In the genomic region with DNA sequence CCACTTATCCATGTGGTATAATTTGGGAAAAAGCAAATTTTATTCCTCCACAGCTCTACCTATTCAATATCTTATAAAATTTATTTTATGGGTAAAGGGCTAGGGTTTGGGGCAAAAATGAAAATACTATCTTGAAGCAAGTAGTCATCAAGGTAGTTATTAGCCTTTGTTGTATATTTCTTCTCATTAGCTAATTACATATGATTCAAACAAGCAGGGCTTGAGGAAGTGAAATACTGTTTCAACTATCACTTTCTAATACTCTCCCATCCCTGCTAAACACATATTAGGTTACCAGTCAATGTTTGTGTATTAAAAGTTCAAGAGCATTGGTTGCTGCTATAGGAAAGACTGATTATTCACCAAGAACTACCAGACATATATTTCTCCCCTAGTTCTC, we compare ENCODE assay signal across 29 cellular contexts.
DNase-seq lines count a peak whose midpoint lies in the region; ATAC-seq, FAIRE-seq and TF ChIP-seq lines count a peak whose summit lies in the region.
"Had no signal": no experiment of that assay in that cellular context is flagged by ENCODE, and none has a peak within 500 bp of the region (broad histone marks: within the 10 kb centered on the region; RNA-seq: fewer than 3 reads in every experiment).

No MANE protein-coding gene starts in this region.

- no peaks in the 10 kb centered on the region for H3K27me3 ChIP-seq in GM12878 (replicated peaks in 1 of 2; ENCODE audit: control insufficient read depth in 2 of 2, insufficient read depth in 2 of 2, low read length in 1 of 2)
- H3K27me3 ChIP-seq: BE2C; BLaER1; BLaER1 treated with 17β-estradiol and CSF1 and Interleukin-3, amounts not matched to agents 10 nM and 100 nM had no signal

- POLR2A ChIA-PET in GM12878 (lab: Charles Lee), result no interaction called here

- TF ChIP-seq RAD21 in GM12878 (IDR thresholded peaks at IDR 0.05; ENCODE audit: insufficient read depth, low read depth, low read length), result no peak

- H4K20me1 ChIP-seq in GM12878 (ENCODE audit: control insufficient read depth, insufficient read depth), result no peaks in the 10 kb centered on the region
- H4K20me1 ChIP-seq: BLaER1; BLaER1 treated with 17β-estradiol and CSF1 and Interleukin-3, amounts not matched to agents 10 nM and 100 nM had no signal

- BruUV-seq in GM12878 (replicated peaks; lab: Mats Ljungman, UMichigan), result no TSS peak

- TF ChIP-seq POLR2A in GM12878 (IDR thresholded peaks at IDR 0.05; ENCODE audit: low read depth, low read length), result no peak

- intact Hi-C loops in GM12878 (cut with micrococcal nuclease; ENCODE audit: unreplicated experiment), result no loop called here

- H3K4me2 ChIP-seq in GM12878 (ENCODE audit: control insufficient read depth, insufficient read depth), result no peak overlapping the region
- H3K4me2 ChIP-seq: A549; BLaER1; BLaER1 treated with 17β-estradiol and CSF1 and Interleukin-3, amounts not matched to agents 10 nM and 100 nM had no signal

- peak; percentile 79 for ATAC-seq in GM12878
- ATAC-seq: A549; CD8-positive, alpha-beta T cell had no signal

- peak in 1 of 2 experiments; percentile 37; a peak in 1 of 4 replicates for TF ChIP-seq EP300 in GM12878 (IDR thresholded peaks at IDR 0.05; ENCODE audit: borderline replicate concordance in 1 of 2, control insufficient read depth in 1 of 2, low read depth in 2 of 2, low read length in 2 of 2)

- SMC1A ChIA-PET in GM12878 (lab: Charles Lee; ENCODE audit: uncharacterized antibody, unreplicated experiment), result no interaction called here

- no peaks in the 10 kb centered on the region for H3K4me1 ChIP-seq in GM12878 (ENCODE audit: control insufficient read depth, insufficient read depth, low read length)
- H3K4me1 ChIP-seq: BE2C; BLaER1; BLaER1 treated with 17β-estradiol and CSF1 and Interleukin-3, amounts not matched to agents 10 nM and 100 nM; Caco-2 had no signal

- no peak for DNase-seq in GM12878 (ENCODE audit: low read depth, low spot score)
- no peak for DNase-seq in HuH-7 (ENCODE audit: low spot score)
- DNase-seq: 8988T; ACHN; AML-193; BE2C; C1 segment of cervical spinal cord; Caco-2; Calu3; CD4-positive, alpha-beta memory T cell; CD4-positive, alpha-beta T cell; CD4-positive, CD25-positive, alpha-beta regulatory T cell; CD8-positive, alpha-beta memory T cell; CD8-positive, alpha-beta T cell; COR-L47; DMS 273 treated with DMSO at 0.1 percent for 48 hours; DMS153; DMS53; DMS79; DMS79 treated with DMSO at 0.1 percent for 48 hours; DND-41; EL had no signal

- RAD21 ChIA-PET in GM12878 (lab: Charles Lee; ENCODE audit: unreplicated experiment), result no interaction called here

- no peaks in the 10 kb centered on the region for H3K9me3 ChIP-seq in GM12878 (replicated peaks; ENCODE audit: control insufficient read depth, insufficient read depth, low read length)
- H3K9me3 ChIP-seq: BE2C; BLaER1; BLaER1 treated with 17β-estradiol and CSF1 and Interleukin-3, amounts not matched to agents 10 nM and 100 nM; Caco-2 had no signal

- no peak overlapping the region for H3K9ac ChIP-seq in GM12878 (ENCODE audit: control insufficient read depth, insufficient read depth, low read length)
- H3K9ac ChIP-seq: BLaER1; BLaER1 treated with 17β-estradiol and CSF1 and Interleukin-3, amounts not matched to agents 10 nM and 100 nM had no signal

- no peak for FAIRE-seq in GM12878 (lab: Jason Lieb, UNC)
- FAIRE-seq: A204.1, D721Med had no signal

- H2AFZ ChIP-seq in GM12878 (ENCODE audit: control insufficient read depth, low read depth, low read length), result no peak overlapping the region

- in situ Hi-C loops in GM12878 (cut with MboI), result no loop called here

- no peak for TF ChIP-seq CTCF in GM12878 (IDR thresholded peaks at IDR 0.05 in 2 of 3, conservative IDR thresholded peaks at IDR 0.05 in 1 of 3; ENCODE audit: control insufficient read depth in 2 of 3, extremely low read depth in 1 of 3, insufficient read depth in 1 of 3, low read depth in 3 of 3, low read length in 3 of 3)

- CTCF ChIA-PET in GM12878 (lab: Yijun Ruan, JAX), result no interaction called here

- no peaks in the 10 kb centered on the region for H3K36me3 ChIP-seq in GM12878 (ENCODE audit: control insufficient read depth in 2 of 2, insufficient read depth in 2 of 2, low read length in 1 of 2)
- H3K36me3 ChIP-seq: BE2C; BLaER1; BLaER1 treated with 17β-estradiol and CSF1 and Interleukin-3, amounts not matched to agents 10 nM and 100 nM had no signal

- no peak overlapping the region for H3K27ac ChIP-seq in GM12878 (ENCODE audit: control insufficient read depth, insufficient read depth)
- H3K27ac ChIP-seq: 22Rv1; BLaER1; BLaER1 treated with 17β-estradiol and CSF1 and Interleukin-3, amounts not matched to agents 10 nM and 100 nM; C4-2B had no signal

- H3K4me3 ChIP-seq in GM12878, result no peak overlapping the region
- H3K4me3 ChIP-seq: A549; BLaER1; BLaER1 treated with 17β-estradiol and CSF1 and Interleukin-3, amounts not matched to agents 10 nM and 100 nM had no signal

- no peaks in the 10 kb centered on the region for H3K79me2 ChIP-seq in GM12878 (ENCODE audit: control insufficient read depth, insufficient read depth, low read length)

TF ChIP-seq in GM12878, 131 proteins besides CTCF, POLR2A, EP300 and RAD21 (continues in another document):
- TF ChIP-seq, protein P1, sequence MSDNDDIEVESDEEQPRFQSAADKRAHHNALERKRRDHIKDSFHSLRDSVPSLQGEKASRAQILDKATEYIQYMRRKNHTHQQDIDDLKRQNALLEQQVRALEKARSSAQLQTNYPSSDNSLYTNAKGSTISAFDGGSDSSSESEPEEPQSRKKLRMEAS (IDR thresholded peaks at IDR 0.05; ENCODE audit: low read depth, low read length), result no peak
- TF ChIP-seq ESRRA (IDR thresholded peaks at IDR 0.05; ENCODE audit: low read length), result no peak
- TF ChIP-seq, protein P2, sequence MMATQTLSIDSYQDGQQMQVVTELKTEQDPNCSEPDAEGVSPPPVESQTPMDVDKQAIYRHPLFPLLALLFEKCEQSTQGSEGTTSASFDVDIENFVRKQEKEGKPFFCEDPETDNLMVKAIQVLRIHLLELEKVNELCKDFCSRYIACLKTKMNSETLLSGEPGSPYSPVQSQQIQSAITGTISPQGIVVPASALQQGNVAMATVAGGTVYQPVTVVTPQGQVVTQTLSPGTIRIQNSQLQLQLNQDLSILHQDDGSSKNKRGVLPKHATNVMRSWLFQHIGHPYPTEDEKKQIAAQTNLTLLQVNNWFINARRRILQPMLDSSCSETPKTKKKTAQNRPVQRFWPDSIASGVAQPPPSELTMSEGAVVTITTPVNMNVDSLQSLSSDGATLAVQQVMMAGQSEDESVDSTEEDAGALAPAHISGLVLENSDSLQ (IDR thresholded peaks at IDR 0.05), result no peak
- TF ChIP-seq TARDBP (IDR thresholded peaks at IDR 0.05; ENCODE audit: borderline replicate concordance), result no peak
- no peak for TF ChIP-seq KDM1A (IDR thresholded peaks at IDR 0.05; ENCODE audit: borderline replicate concordance)
- TF ChIP-seq SIN3A (IDR thresholded peaks at IDR 0.05; ENCODE audit: low read depth, low read length), result no peak
- no peak for TF ChIP-seq JUNB (IDR thresholded peaks at IDR 0.05)
- TF ChIP-seq TCF3 (IDR thresholded peaks at IDR 0.05; ENCODE audit: borderline replicate concordance, insufficient read depth, low read depth, low read length), result no peak
- no peak for TF ChIP-seq POU2F2 (IDR thresholded peaks at IDR 0.05; ENCODE audit: borderline replicate concordance, low read depth, low read length)
- TF ChIP-seq, protein P3, sequence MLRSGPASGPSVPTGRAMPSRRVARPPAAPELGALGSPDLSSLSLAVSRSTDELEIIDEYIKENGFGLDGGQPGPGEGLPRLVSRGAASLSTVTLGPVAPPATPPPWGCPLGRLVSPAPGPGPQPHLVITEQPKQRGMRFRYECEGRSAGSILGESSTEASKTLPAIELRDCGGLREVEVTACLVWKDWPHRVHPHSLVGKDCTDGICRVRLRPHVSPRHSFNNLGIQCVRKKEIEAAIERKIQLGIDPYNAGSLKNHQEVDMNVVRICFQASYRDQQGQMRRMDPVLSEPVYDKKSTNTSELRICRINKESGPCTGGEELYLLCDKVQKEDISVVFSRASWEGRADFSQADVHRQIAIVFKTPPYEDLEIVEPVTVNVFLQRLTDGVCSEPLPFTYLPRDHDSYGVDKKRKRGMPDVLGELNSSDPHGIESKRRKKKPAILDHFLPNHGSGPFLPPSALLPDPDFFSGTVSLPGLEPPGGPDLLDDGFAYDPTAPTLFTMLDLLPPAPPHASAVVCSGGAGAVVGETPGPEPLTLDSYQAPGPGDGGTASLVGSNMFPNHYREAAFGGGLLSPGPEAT (IDR thresholded peaks at IDR 0.05; ENCODE audit: low read depth), result no peak
- TF ChIP-seq, protein P4, sequence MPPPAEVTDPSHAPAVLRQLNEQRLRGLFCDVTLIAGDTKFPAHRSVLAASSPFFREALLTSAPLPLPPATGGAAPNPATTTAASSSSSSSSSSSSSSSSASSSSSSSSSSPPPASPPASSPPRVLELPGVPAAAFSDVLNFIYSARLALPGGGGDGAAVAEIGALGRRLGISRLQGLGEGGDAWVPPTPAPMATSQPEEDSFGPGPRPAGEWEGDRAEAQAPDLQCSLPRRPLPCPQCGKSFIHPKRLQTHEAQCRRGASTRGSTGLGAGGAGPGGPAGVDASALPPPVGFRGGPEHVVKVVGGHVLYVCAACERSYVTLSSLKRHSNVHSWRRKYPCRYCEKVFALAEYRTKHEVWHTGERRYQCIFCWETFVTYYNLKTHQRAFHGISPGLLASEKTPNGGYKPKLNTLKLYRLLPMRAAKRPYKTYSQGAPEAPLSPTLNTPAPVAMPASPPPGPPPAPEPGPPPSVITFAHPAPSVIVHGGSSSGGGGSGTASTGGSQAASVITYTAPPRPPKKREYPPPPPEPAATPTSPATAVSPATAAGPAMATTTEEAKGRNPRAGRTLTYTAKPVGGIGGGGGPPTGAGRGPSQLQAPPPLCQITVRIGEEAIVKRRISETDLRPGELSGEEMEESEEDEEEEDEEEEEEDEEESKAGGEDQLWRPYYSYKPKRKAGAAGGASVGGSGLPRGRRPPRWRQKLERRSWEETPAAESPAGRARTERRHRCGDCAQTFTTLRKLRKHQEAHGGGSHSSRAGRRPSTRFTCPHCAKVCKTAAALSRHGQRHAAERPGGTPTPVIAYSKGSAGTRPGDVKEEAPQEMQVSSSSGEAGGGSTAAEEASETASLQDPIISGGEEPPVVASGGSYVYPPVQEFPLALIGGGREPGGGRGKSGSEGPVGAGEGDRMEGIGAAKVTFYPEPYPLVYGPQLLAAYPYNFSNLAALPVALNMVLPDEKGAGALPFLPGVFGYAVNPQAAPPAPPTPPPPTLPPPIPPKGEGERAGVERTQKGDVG (CRISPR knock-in tag; IDR thresholded peaks at IDR 0.05), result no peak
- no peak for TF ChIP-seq BHLHE40 (IDR thresholded peaks at IDR 0.05; ENCODE audit: borderline replicate concordance in 1 of 2, low read depth in 2 of 2, low read length in 1 of 2)
- TF ChIP-seq RCOR1 (conservative IDR thresholded peaks at IDR 0.05; ENCODE audit: low read depth, low read length), result no peak
